Comparison of ENCODE assay signal across 34 cellular contexts in genomic region chr2:16214861-16215260, GRCh38.
"Had no signal": no experiment of that assay in that cellular context is flagged by ENCODE, and none has a peak within 500 bp of the region (broad histone marks: within the 10 kb centered on the region; RNA-seq: fewer than 3 reads in every experiment).

No MANE protein-coding gene starts in this region.

- H3K36me3 ChIP-seq: MG63 had no signal

- H3K4me3 ChIP-seq: MG63 had no signal

- H3K27me3 ChIP-seq: MG63 had no signal

- DNase-seq: Karpas-422, Kasumi-1, MG63, MM.1S, MV-4-11, NCI-H1048, NCI-H1092, NCI-H1092 treated with DMSO at 0.1 percent for 48 hours, NCI-H1105 treated with DMSO at 0.1 percent for 48 hours, NCI-H1417, NCI-H1417 treated with DMSO at 0.1 percent for 48 hours, NCI-H1436, NCI-H1436 treated with DMSO at 0.1 percent for 48 hours, NCI-H146, NCI-H1694, NCI-H1694 treated with DMSO at 0.1 percent for 48 hours, NCI-H187, NCI-H187 treated with DMSO at 0.1 percent for 48 hours, NCI-H1930, NCI-H2029, NCI-H2029 treated with DMSO at 0.1 percent for 48 hours, NCI-H2081, NCI-H2081 treated with DMSO at 0.1 percent for 48 hours, NCI-H2107, NCI-H2171, NCI-H2171 treated with DMSO at 0.1 percent for 48 hours, NCI-H2227 treated with DMSO at 0.1 percent for 48 hours, NCI-H226, NCI-H345, NCI-H446, NCI-H446 treated with DMSO at 0.1 percent for 48 hours, NCI-H510A, NCI-H510A treated with DMSO at 0.1 percent for 48 hours, NCI-H524 had no signal

- H3K9me3 ChIP-seq: MG63 had no signal
